Comparison of ENCODE assay signal across 25 cellular contexts in the genomic region with DNA sequence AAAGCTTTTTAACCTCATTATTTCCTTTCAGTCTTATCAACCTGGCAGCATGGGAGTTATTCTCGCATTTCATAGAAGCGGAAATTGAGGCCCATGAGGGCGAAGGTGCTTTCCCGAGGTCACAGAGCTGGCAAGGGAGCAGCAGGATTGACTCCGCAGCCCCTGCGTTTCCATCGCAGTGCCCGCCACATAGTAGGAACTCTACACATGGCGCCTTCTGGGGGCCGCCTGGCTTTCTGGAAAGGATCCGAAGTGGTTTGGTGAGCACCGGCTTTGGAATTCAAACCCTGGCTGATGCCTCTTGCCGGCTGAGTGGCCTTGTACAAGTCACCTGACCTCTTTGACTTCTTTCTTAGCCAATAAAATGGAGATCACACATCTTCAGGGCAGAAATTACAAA.
"Had no signal": no experiment of that assay in that cellular context is flagged by ENCODE, and none has a peak within 500 bp of the region (broad histone marks: within the 10 kb centered on the region; RNA-seq: fewer than 3 reads in every experiment).

No MANE protein-coding gene starts in this region.

- H3K4me1 ChIP-seq: adrenal gland, foreskin keratinocyte, left lung, pancreas, psoas muscle, testis, transverse colon had no signal

- ATAC-seq: activated CD8-positive, alpha-beta T cell treated with anti-CD3 and anti-CD28 coated beads for 36 hours; activated T-cell treated with anti-CD3 and anti-CD28 coated beads, Interleukin-2, amount 50 U/mL, for 72 hours; foreskin keratinocyte; heart left ventricle; left lung; pancreas; psoas muscle had no signal

- H3K27me3 ChIP-seq: adrenal gland, brain microvascular endothelial cell, pancreas, testis, transverse colon had no signal

- H3K9me3 ChIP-seq: adrenal gland, esophagus muscularis mucosa, heart left ventricle, left lung, pancreas, psoas muscle, testis, transverse colon had no signal

- H3K4me3 ChIP-seq: adrenal gland, esophagus muscularis mucosa, heart left ventricle, left lung, lung, pancreas, psoas muscle, testis, transverse colon had no signal

- H3K27ac ChIP-seq: adrenal gland, brain microvascular endothelial cell, esophagus muscularis mucosa, foreskin keratinocyte, heart left ventricle, left lung, pancreas, psoas muscle, testis, transverse colon had no signal

- DNase-seq: activated B cell treated with CpG ODN at 0.5 μM for 24 hours; activated CD4-positive, alpha-beta T cell treated with anti-CD3 and anti-CD28 coated beads, Interleukin-2, amount 50 U/mL, for 1 hour; activated CD8-positive, alpha-beta T cell treated with anti-CD3 and anti-CD28 coated beads for 36 hours; activated naive CD4-positive, alpha-beta T cell treated with anti-CD3 and anti-CD28 coated beads for 36 hours; activated naive CD8-positive, alpha-beta T cell treated with anti-CD3 and anti-CD28 coated beads for 36 hours; activated T-cell treated with anti-CD3 and anti-CD28 coated beads, Interleukin-2, amount 50 U/mL, for 72 hours; adrenal gland; brain microvascular endothelial cell; caudate nucleus; foreskin keratinocyte; heart left ventricle; hypothalamus; immature natural killer cell; naive B cell; nephron progenitor cell; psoas muscle; stimulated activated CD4-positive, alpha-beta T cell treated with anti-CD3 and anti-CD28 coated beads, Interleukin-2, amount 100 ng/mL, for 48 hours; stimulated activated naive CD4-positive, alpha-beta T cell treated with Interleukin-2 at 50 U/mL for 16 hours; T-helper 1 cell; testis; transverse colon had no signal

- H3K36me3 ChIP-seq: adrenal gland, brain microvascular endothelial cell, esophagus muscularis mucosa, heart left ventricle, left lung, pancreas, transverse colon had no signal
